Comparison of ENCODE assay signal across 8 cellular contexts in genomic region chr6:43628392-43629103, GRCh38. TPM values are rescaled to one million over a fixed set of nuclear protein-coding genes. Genes with fewer than 3 reads are reported as not detected.
DNase-seq lines count a peak whose midpoint lies in the region; ATAC-seq and TF ChIP-seq lines count a peak whose summit lies in the region.

No MANE protein-coding gene starts in this region.

- H3K27ac Mint-ChIP-seq in nephron progenitor cell, result peak overlapping the region; percentile 55

- H3K9me3 ChIP-seq in OCI-LY1 (ENCODE audit: low read length) (no peaks in the 10 kb centered on the region), tibial nerve (no peaks in the 10 kb centered on the region)

- peak; percentile 35; the same call in 1 of the 2 replicates for TF ChIP-seq CTCF in OCI-LY1 (IDR thresholded peaks at IDR 0.05; ENCODE audit: low read length)
- no peak for TF ChIP-seq CTCF in fibroblast of the aortic adventitia (IDR thresholded peaks at IDR 0.05; ENCODE audit: insufficient read depth, low read length)
- no peak for TF ChIP-seq CTCF in nephron progenitor cell (IDR thresholded peaks at IDR 0.05)
- no peak for TF ChIP-seq CTCF in tibial nerve (IDR thresholded peaks at IDR 0.05)

- H3K4me3 Mint-ChIP-seq in nephron progenitor cell, result peak overlapping the region; percentile 99

- H3K9ac ChIP-seq in OCI-LY1 (ENCODE audit: low read length), result peak overlapping the region; percentile 94

- no peak overlapping the region for H2AFZ ChIP-seq in OCI-LY1 (ENCODE audit: low read length)

- TF ChIP-seq POLR2A in tibial nerve (IDR thresholded peaks at IDR 0.05), result no peak

- DNase-seq in ELR (ENCODE audit: low read depth) (peak; percentile 69), fibroblast of the aortic adventitia (ENCODE audit: low read depth) (peak; percentile 58), nephron progenitor cell (peak; percentile 47), tibial nerve (ENCODE audit: low spot score in 2 of 2) (peak in 1 of 2 donors; percentile 44)
- DNase-seq in activated T-helper 1 cell treated with anti-CD3 and anti-CD28 coated beads, Interleukin-2, amount 50 U/mL, for 16 hours (ENCODE audit: low read depth in 1 of 2, low spot score in 1 of 2), result peak; percentile 16 to 29

- no peaks in the 10 kb centered on the region for H3K9me3 Mint-ChIP-seq in nephron progenitor cell

- H3K36me3 ChIP-seq in OCI-LY1 (ENCODE audit: insufficient read depth, low read length), result peaks cover 34% of the 10 kb centered on the region
- peaks cover 0 to 28% (median 10%) of the 10 kb centered on the region in 3 donors for H3K36me3 ChIP-seq in tibial nerve

- no peaks in the 10 kb centered on the region for H3K9me2 ChIP-seq in OCI-LY1 (ENCODE audit: low read depth, low read length)

- peak overlapping the region; percentile 89 for H3K4me2 ChIP-seq in OCI-LY1 (ENCODE audit: low read length)

- H3K4me1 ChIP-seq in OCI-LY1 (ENCODE audit: insufficient read depth, low read length, severe bottlenecking) (peaks cover 30% of the 10 kb centered on the region), tibial nerve (peaks cover 0 to 36% (median 9%) of the 10 kb centered on the region in 4 donors)

- H3K27me3 Mint-ChIP-seq in nephron progenitor cell (ENCODE audit: low read depth, poor library complexity), result no peaks in the 10 kb centered on the region

- ATAC-seq in HG02798 (IDR thresholded peaks at IDR 0.05; ENCODE audit: poor library complexity, unreplicated experiment) (peak; percentile 18), GM19452 (IDR thresholded peaks at IDR 0.05; ENCODE audit: unreplicated experiment) (no peak)

- H3K27ac ChIP-seq in OCI-LY1 (ENCODE audit: low read depth, low read length, poor library complexity, severe bottlenecking) (peak overlapping the region; percentile 55), tibial nerve (peak overlapping the region; percentile 92 to 97 (median 96))

- H3K79me2 ChIP-seq in OCI-LY1 (ENCODE audit: insufficient read depth, low read length), result no peaks in the 10 kb centered on the region

- H3K4me1 Mint-ChIP-seq in nephron progenitor cell, result peaks cover 34% of the 10 kb centered on the region

- no peaks in the 10 kb centered on the region for H3K27me3 ChIP-seq in OCI-LY1 (ENCODE audit: insufficient read depth, low read length)
- H3K27me3 ChIP-seq in tibial nerve, result no peaks in the 10 kb centered on the region

- H3F3A ChIP-seq in OCI-LY1 (ENCODE audit: insufficient read depth, low read length), result no peaks in the 10 kb centered on the region

- H3K4me3 ChIP-seq in OCI-LY1 (ENCODE audit: low read depth, low read length, poor library complexity, severe bottlenecking) (peak overlapping the region; percentile 90), fibroblast of the aortic adventitia (ENCODE audit: low read depth, low read length) (peak overlapping the region; percentile 91), tibial nerve (peak overlapping the region; percentile 58 to 85 (median 78))

- no peaks in the 10 kb centered on the region for H4K20me1 ChIP-seq in OCI-LY1 (ENCODE audit: insufficient read depth, low read length)

- WGBS in tibial nerve, 2 donors, result 1 to 3% methylated on average over 25 of the region's 25 CpGs

- H3K36me3 Mint-ChIP-seq in nephron progenitor cell (ENCODE audit: low read depth), result peaks cover 31% of the 10 kb centered on the region

- no peak for TF ChIP-seq EP300 in tibial nerve (IDR thresholded peaks at IDR 0.05)

RNA-seq across cellular contexts. Expression of gene GTPBP2, which starts 0.5 kb away (rescaled TPM):
- total RNA-seq in fibroblast of the aortic adventitia (ENCODE audit: low replicate concordance) (32.5 and 61.2 TPM in 2 replicates), tibial nerve (10 to 100 TPM; 33.2 to 58.5 (median 39.7) TPM)

RNA-seq across cellular contexts. Expression of gene MAD2L1BP, which starts 7.1 kb away (rescaled TPM):
- total RNA-seq in fibroblast of the aortic adventitia (ENCODE audit: low replicate concordance) (8.3 and 20.6 TPM in 2 replicates), tibial nerve (10 to 100 TPM; 16.3 to 36.9 (median 21.5) TPM)

RNA-seq across cellular contexts. Expression of gene RSPH9, which starts 16.3 kb away (rescaled TPM):
- total RNA-seq in fibroblast of the aortic adventitia (ENCODE audit: low replicate concordance), result 0.18 and 0.57 TPM in 2 replicates
- under 1 TPM in 3 of 4 donors, not detected in 1; 0.30 to 0.66 (median 0.63) TPM for total RNA-seq in tibial nerve

RNA-seq across cellular contexts. Expression of gene POLH, which starts 52.6 kb away (rescaled TPM):
- total RNA-seq in fibroblast of the aortic adventitia (ENCODE audit: low replicate concordance), result 12.4 and 30.6 TPM in 2 replicates
- total RNA-seq in tibial nerve, result 1 to 10 TPM; 6.0 to 9.2 (median 8.5) TPM

RNA-seq across cellular contexts. Expression of gene XPO5, which starts 52.7 kb away (rescaled TPM):
- total RNA-seq in fibroblast of the aortic adventitia (ENCODE audit: low replicate concordance) (17.6 and 29.0 TPM in 2 replicates), tibial nerve (10 to 100 TPM; 12.5 to 38.3 (median 32.8) TPM)
